8 cellular contexts compared by ENCODE assay signal in genomic region chr1:44786138-44786840, GRCh38. TPM values are rescaled to one million over a fixed set of nuclear protein-coding genes. Genes with fewer than 3 reads are reported as not detected.
DNase-seq lines count a peak whose midpoint lies in the region; ATAC-seq and TF ChIP-seq lines count a peak whose summit lies in the region.

No MANE protein-coding gene starts in this region.

- H3K36me3 ChIP-seq in HCT116 (ENCODE audit: control insufficient read depth in 1 of 2, insufficient read depth in 2 of 2, low read length in 2 of 2) (peaks cover 0 to 4% of the 10 kb centered on the region in 2 experiments; a peak in 1 of 4 replicates), prostate gland (no peaks in the 10 kb centered on the region)

- peak overlapping the region; percentile 75 for H2AFZ ChIP-seq in HCT116 (ENCODE audit: low read depth, low read length, poor library complexity, severe bottlenecking)

- no peaks in the 10 kb centered on the region for H4K20me1 ChIP-seq in HCT116 (ENCODE audit: insufficient read depth)

- no peaks in the 10 kb centered on the region for H3K27me3 ChIP-seq in HCT116 (ENCODE audit: insufficient read depth, low read length)
- no peaks in the 10 kb centered on the region for H3K27me3 ChIP-seq in prostate gland (replicated peaks; ENCODE audit: insufficient read depth)

- TF ChIP-seq POLR2A in HCT116 (IDR thresholded peaks at IDR 0.05; ENCODE audit: borderline replicate concordance, extremely low read depth, insufficient read depth, insufficient read length) (no peak), prostate gland (IDR thresholded peaks at IDR 0.05) (no peak)

- peaks cover 0 to 6% of the 10 kb centered on the region in 2 donors for H3K36me3 Mint-ChIP-seq in activated naive CD4-positive, alpha-beta T cell treated with anti-CD3 and anti-CD28 coated beads, Interleukin-2, amount 50 U/mL, for 72 hours

- H3K4me3 ChIP-seq in HCT116 (replicated peaks in 1 of 2; ENCODE audit: low read depth in 1 of 2, low read length in 2 of 2) (peak overlapping the region; percentile 35 to 51), prostate gland (peak overlapping the region; percentile 21 to 31)

- peak; percentile 80 for ATAC-seq in HCT116
- ATAC-seq in activated naive CD4-positive, alpha-beta T cell treated with anti-CD3 and anti-CD28 coated beads, Interleukin-2, amount 50 U/mL, for 72 hours = peak; percentile 59 to 75
- ATAC-seq in left cardiac atrium = peak; percentile 64 to 73
- ATAC-seq in GM19452 (IDR thresholded peaks at IDR 0.05; ENCODE audit: unreplicated experiment) = no peak

- peaks cover 6 to 24% of the 10 kb centered on the region in 2 experiments for H3K4me1 ChIP-seq in HCT116 (ENCODE audit: control insufficient read depth in 1 of 2, insufficient read depth in 2 of 2, low read length in 2 of 2)
- H3K4me1 ChIP-seq in prostate gland (replicated peaks) = no peaks in the 10 kb centered on the region

- peak overlapping the region; percentile 52 for H3K27ac ChIP-seq in HCT116 (ENCODE audit: low read depth, low read length)
- H3K27ac ChIP-seq in RWPE1 = 0 out of 2 replicates have a peak overlapping the region, but pooled peaks have one; percentile 8
- peak overlapping the region in 1 of 2 donors; percentile 24 for H3K27ac ChIP-seq in prostate gland

- H3K79me2 ChIP-seq in HCT116 (ENCODE audit: insufficient read depth, low read length) = no peaks in the 10 kb centered on the region

- H3K9me3 Mint-ChIP-seq in activated naive CD4-positive, alpha-beta T cell treated with anti-CD3 and anti-CD28 coated beads, Interleukin-2, amount 50 U/mL, for 72 hours = no peaks in the 10 kb centered on the region

- intact Hi-C loops in HCT116 (cut with micrococcal nuclease) (loop anchor here (5.0 kb wide), 1 partner anchor 786 kb away; no protein-coding TSS in a partner anchor), left cardiac atrium (cut with DNase I) (loop anchor here (5.0 to 10.0 kb wide), 2 partner anchors 49 to 51 kb away; no protein-coding TSS in a partner anchor), prostate gland (cut with DNase I) (loop anchor here (5.0 kb wide), 1 partner anchor 54 kb away; the partner anchor contains the start of gene RNU5D-1)

- no peaks in the 10 kb centered on the region for H3K9me3 ChIP-seq in HCT116 (ENCODE audit: control insufficient read depth in 1 of 2, insufficient read depth in 1 of 2, low read depth in 1 of 2, low read length in 2 of 2)
- H3K9me3 ChIP-seq in prostate gland = no peaks in the 10 kb centered on the region

- WGBS in prostate gland = 9% methylated on average over 22 of the region's 49 CpGs

- no peaks in the 10 kb centered on the region for H3K9me2 ChIP-seq in HCT116 (ENCODE audit: insufficient read depth)

- H3K4me2 ChIP-seq in HCT116 (ENCODE audit: low read length) = peak overlapping the region; percentile 81

- BruUV-seq in HCT116 (replicated peaks; lab: Mats Ljungman, UMichigan) = no TSS peak

- POLR2A ChIA-PET in HCT116 (lab: Charles Lee) = interaction anchor here (0.7 to 3.7 kb wide), 7 partner anchors 11 to 67 kb away, joined by 3 to 16 read pairs (median 5); partner anchors contain the start of genes PLK3, RNU5D-1 and RPS8
- POLR2A ChIA-PET in RWPE1 (lab: Yijun Ruan, JAX; ENCODE audit: low non-redundant PET) = no interaction called here

- H3K27ac Mint-ChIP-seq in activated naive CD4-positive, alpha-beta T cell treated with anti-CD3 and anti-CD28 coated beads, Interleukin-2, amount 50 U/mL, for 72 hours = peak overlapping the region in 1 of 2 donors; percentile 77

- TF ChIP-seq CTCF in HCT116 (IDR thresholded peaks at IDR 0.05 in 2 of 3, conservative IDR thresholded peaks at IDR 0.05 in 1 of 3; ENCODE audit: borderline replicate concordance in 1 of 3, insufficient read depth in 1 of 3, low read depth in 2 of 3, low read length in 2 of 3) = peak; percentile 80 to 99 (median 99)
- peak; percentile 79 for TF ChIP-seq CTCF in RWPE1 (conservative IDR thresholded peaks at IDR 0.05; ENCODE audit: low read depth)
- TF ChIP-seq CTCF in prostate gland (IDR thresholded peaks at IDR 0.05) = peak; percentile 91 to 99 (median 96)

- H3K9ac ChIP-seq in HCT116 (ENCODE audit: low read length) = peak overlapping the region; percentile 63

- peak; percentile 93 for TF ChIP-seq RAD21 in HCT116 (IDR thresholded peaks at IDR 0.05; ENCODE audit: low read depth)

- DNase-seq in DMS53 (lab: John Stamatoyannopoulos, UW) = peak; percentile 93
- peak; percentile 45 for DNase-seq in HCT116 (ENCODE audit: low read depth, low spot score)
- no peak for DNase-seq in RWPE1 (ENCODE audit: low spot score)
- DNase-seq in activated naive CD4-positive, alpha-beta T cell treated with anti-CD3 and anti-CD28 coated beads, Interleukin-2, amount 50 U/mL, for 72 hours (ENCODE audit: low spot score in 2 of 2) = peak; percentile 78 to 83
- DNase-seq in left cardiac atrium = peak; percentile 69
- DNase-seq in prostate gland (ENCODE audit: low spot score) = peak; percentile 54
- DNase-seq in cortex of kidney (lab: John Stamatoyannopoulos, UW) = no peak

- CTCF ChIA-PET in HCT116 (lab: Charles Lee) = interaction anchor here (0.8 to 1.5 kb wide), 3 partner anchors 8 to 22 kb away, joined by 3 to 5 read pairs (median 3); partner anchors contain the start of gene BTBD19
- CTCF ChIA-PET in RWPE1 (lab: Yijun Ruan, JAX) = interaction anchor here (0.6 kb wide), 1 partner anchor 83 kb away, joined by 3 read pairs; no protein-coding TSS in a partner anchor

- RAD21 ChIA-PET in HCT116 (lab: Charles Lee; ENCODE audit: low non-redundant PET in 1 of 2, low total read pairs in 2 of 2, uncharacterized antibody in 2 of 2, unreplicated experiment in 2 of 2) = no interaction called here

TF ChIP-seq in HCT116, 20 proteins besides CTCF, POLR2A, EP300 and RAD21 (continues in another document):
- TF ChIP-seq CEBPB (IDR thresholded peaks at IDR 0.05; ENCODE audit: low read depth) (no peak), POLR2AphosphoS5 (IDR thresholded peaks at IDR 0.05; ENCODE audit: low read depth, low read length) (peak; percentile 52; the same call in 1 of the 2 replicates), SRF (IDR thresholded peaks at IDR 0.05; ENCODE audit: low read depth) (no peak), ZFX (IDR thresholded peaks at IDR 0.05) (no peak), JUND (IDR thresholded peaks at IDR 0.05) (no peak), ATF3 (IDR thresholded peaks at IDR 0.05) (no peak), REST (IDR thresholded peaks at IDR 0.05; ENCODE audit: low read depth) (no peak), TCF7L2 (IDR thresholded peaks at IDR 0.05; ENCODE audit: borderline replicate concordance, extremely low read depth, insufficient read depth, insufficient read length) (no peak)

RNA-seq across cellular contexts. Expression of gene BEST4, which starts 1.7 kb away (rescaled TPM):
- total RNA-seq in HCT116 (2021; ENCODE audit: unreplicated experiment) (0.52 TPM), left cardiac atrium (under 1 TPM; 0.12 to 0.31 TPM), prostate gland (not detected)
- polyA plus RNA-seq in HCT116 (2012) = 0.26 and 0.35 TPM in 2 replicates
- 1 to 10 TPM in 1 of 2 donors, under 1 TPM in 1; 0.80 to 1.8 TPM for total RNA-seq in activated naive CD4-positive, alpha-beta T cell treated with anti-CD3 and anti-CD28 coated beads, Interleukin-2, amount 50 U/mL, for 72 hours

RNA-seq across cellular contexts. Expression of gene RPS8, which starts 10.9 kb away (rescaled TPM):
- 2,296 TPM for total RNA-seq in HCT116 (2021; ENCODE audit: unreplicated experiment)
- polyA plus RNA-seq in HCT116 (2012) = 2,510 and 2,655 TPM in 2 replicates
- 1,000 to 10,000 TPM; 2,726 to 3,052 TPM for total RNA-seq in activated naive CD4-positive, alpha-beta T cell treated with anti-CD3 and anti-CD28 coated beads, Interleukin-2, amount 50 U/mL, for 72 hours
- total RNA-seq in left cardiac atrium = 100 to 1,000 TPM; 950 to 999 TPM
- 1,000 to 10,000 TPM; 1,669 to 3,439 TPM for total RNA-seq in prostate gland

RNA-seq across cellular contexts. Expression of gene PLK3, which starts 13.9 kb away (rescaled TPM):
- total RNA-seq in HCT116 (2021; ENCODE audit: unreplicated experiment) = 56.1 TPM
- polyA plus RNA-seq in HCT116 (2012) = 67.3 and 78.0 TPM in 2 replicates
- total RNA-seq in activated naive CD4-positive, alpha-beta T cell treated with anti-CD3 and anti-CD28 coated beads, Interleukin-2, amount 50 U/mL, for 72 hours = 10 to 100 TPM; 39.6 to 80.8 TPM
- total RNA-seq in left cardiac atrium = 10 to 100 TPM in 1 of 2 donors, 1 to 10 TPM in 1; 7.6 to 16.1 TPM
- total RNA-seq in prostate gland = 10 to 100 TPM in 1 of 2 donors, 1 to 10 TPM in 1; 5.2 to 15.5 TPM

RNA-seq across cellular contexts. Expression of gene DYNLT4, which starts 20.9 kb away (rescaled TPM):
- total RNA-seq in HCT116 (2021; ENCODE audit: unreplicated experiment) (0.96 TPM), left cardiac atrium (under 1 TPM; 0.71 to 0.79 TPM), prostate gland (1 to 10 TPM in 1 of 2 donors, not detected in 1; 4.0 TPM)
- 2.4 and 3.1 TPM in 2 replicates for polyA plus RNA-seq in HCT116 (2012)
- under 1 TPM; 0.32 to 0.80 TPM for total RNA-seq in activated naive CD4-positive, alpha-beta T cell treated with anti-CD3 and anti-CD28 coated beads, Interleukin-2, amount 50 U/mL, for 72 hours

RNA-seq across cellular contexts. Expression of gene BTBD19, which starts 22.0 kb away (rescaled TPM):
- 11.6 TPM for total RNA-seq in HCT116 (2021; ENCODE audit: unreplicated experiment)
- 5.2 and 6.1 TPM in 2 replicates for polyA plus RNA-seq in HCT116 (2012)
- 10 to 100 TPM in 1 of 2 donors, 1 to 10 TPM in 1; 9.7 to 16.7 TPM for total RNA-seq in activated naive CD4-positive, alpha-beta T cell treated with anti-CD3 and anti-CD28 coated beads, Interleukin-2, amount 50 U/mL, for 72 hours
- 1 to 10 TPM; 4.0 to 8.6 TPM for total RNA-seq in left cardiac atrium
- 10 to 100 TPM in 1 of 2 donors, under 1 TPM in 1; 0.50 to 10.5 TPM for total RNA-seq in prostate gland

Comparison
In these comparisons a context has a peak if more than half of its experiments do, and no peak if none do; other contexts are left out.
1. DNase-seq: peak in DMS53 (single experiment), HCT116 (single experiment), activated naive CD4-positive, alpha-beta T cell treated with anti-CD3 and anti-CD28 coated beads, Interleukin-2, amount 50 U/mL, for 72 hours (2 of 2), left cardiac atrium (single experiment) and prostate gland (single experiment); none in RWPE1 (single experiment) and cortex of kidney (single experiment).
2. Peak in every context shown above with its lines, with median percentiles within 50 percentile points of each other: CTCF ChIP-seq.